9 cellular contexts compared by ENCODE assay signal in genomic region chr17:31494259-31495048, GRCh38.
A peak's percentile ranks its signal among the peaks of the same experiment; 100 is the strongest.
DNase-seq lines count a peak whose midpoint lies in the region; ATAC-seq, FAIRE-seq and TF ChIP-seq lines count a peak whose summit lies in the region.
"Had no signal": no experiment of that assay in that cellular context is flagged by ENCODE, and none has a peak within 500 bp of the region (broad histone marks: within the 10 kb centered on the region; RNA-seq: fewer than 3 reads in every experiment).

No MANE protein-coding gene starts in this region.

- FAIRE-seq in K562 (lab: Jason Lieb, UNC) = peak; percentile 70

- H3K27me3 ChIP-seq in K562 (ENCODE audit: control insufficient read depth in 2 of 2, insufficient read depth in 2 of 2, low read length in 2 of 2) = no peaks in the 10 kb centered on the region
- H3K27me3 ChIP-seq: heart left ventricle had no signal

- peaks cover 4% of the 10 kb centered on the region for H3K36me3 Mint-ChIP-seq in endothelial cell (ENCODE audit: low read depth, unreplicated experiment)

- no TSS peak for BruUV-seq in K562 (replicated peaks; lab: Mats Ljungman, UMichigan)

- H3K9me3 ChIP-seq in K562 (replicated peaks; ENCODE audit: control insufficient read depth, insufficient read depth, low read depth, low read length) = no peaks in the 10 kb centered on the region
- H3K9me3 ChIP-seq: heart left ventricle had no signal

- in situ Hi-C loops in K562 (cut with MboI) = no loop called here

- CTCF ChIA-PET in K562 (lab: Yijun Ruan, JAX; ENCODE audit: low intra/inter-chr PET ratio) = no interaction called here

- POLR2A ChIA-PET in K562 (lab: Yijun Ruan, JAX) = no interaction called here

- no peak for TF ChIP-seq RAD21 in K562 (CRISPR knock-in tag; conservative IDR thresholded peaks at IDR 0.05 in 1 of 2, IDR thresholded peaks at IDR 0.05 in 1 of 2)

- H3K9me1 ChIP-seq in K562 (ENCODE audit: control insufficient read depth, insufficient read depth, low read length) = peaks cover 2% of the 10 kb centered on the region

- intact Hi-C loops in K562 (cut with micrococcal nuclease) (no loop called here), posterior vena cava (cut with DNase I) (no loop called here)

- TF ChIP-seq CTCF in K562 (IDR thresholded peaks at IDR 0.05 in 2 of 3, conservative IDR thresholded peaks at IDR 0.05 in 1 of 3; ENCODE audit: insufficient read depth in 2 of 3, low read depth in 1 of 3, low read length in 3 of 3) = no peak
- TF ChIP-seq CTCF in endothelial cell (IDR thresholded peaks at IDR 0.05; ENCODE audit: unreplicated experiment) = no peak

- H3K27ac ChIP-seq in K562 (ENCODE audit: extremely low read depth, low read depth, low read length) = no peak overlapping the region

- H3K4me3 Mint-ChIP-seq in endothelial cell (ENCODE audit: unreplicated experiment) = no peak overlapping the region

- H3K4me1 ChIP-seq in K562 (replicated peaks in 1 of 2; ENCODE audit: control insufficient read depth in 2 of 2, insufficient read depth in 2 of 2, low read length in 2 of 2) = peaks cover 66 to 74% of the 10 kb centered on the region in 2 experiments

- DNase-seq in SKM-1 (lab: John Stamatoyannopoulos, UW; ENCODE audit: unreplicated experiment) (peak; percentile 73), K562 (ENCODE audit: extremely low read depth in 1 of 4, low spot score in 3 of 4) (no peak), endothelial cell (ENCODE audit: low spot score) (no peak), posterior vena cava (ENCODE audit: low spot score) (no peak), cerebellar cortex (ENCODE audit: low spot score) (no peak)
- peak; percentile 60 to 71 for DNase-seq in stimulated activated CD4-positive, alpha-beta T cell treated with anti-CD3 and anti-CD28 coated beads, Interleukin-2, amount 100 ng/mL, for 24 hours

- H3K27ac Mint-ChIP-seq in endothelial cell (ENCODE audit: unreplicated experiment) = no peak overlapping the region

- no peak overlapping the region for H3K4me3 ChIP-seq in K562

- H3K79me2 ChIP-seq in K562 (ENCODE audit: control insufficient read depth, insufficient read depth, low read length) = peaks cover 10% of the 10 kb centered on the region

- H3K4me2 ChIP-seq in K562 (ENCODE audit: insufficient read depth, low read length) = no peak overlapping the region

- no peaks in the 10 kb centered on the region for H4K20me1 ChIP-seq in K562 (replicated peaks; ENCODE audit: control insufficient read depth, insufficient read depth, low read length)

- TF ChIP-seq EP300 in K562 (IDR thresholded peaks at IDR 0.05; ENCODE audit: low read length) = no peak

- H3K27me3 Mint-ChIP-seq in endothelial cell (ENCODE audit: unreplicated experiment) = peaks cover 10% of the 10 kb centered on the region

- H3K9me3 Mint-ChIP-seq in endothelial cell (ENCODE audit: unreplicated experiment) = no peaks in the 10 kb centered on the region

- H3K4me1 Mint-ChIP-seq in endothelial cell (ENCODE audit: unreplicated experiment) = peaks cover 6% of the 10 kb centered on the region

- no peaks in the 10 kb centered on the region; the same call in 2 of the 3 replicates for H3K36me3 ChIP-seq in K562 (ENCODE audit: control insufficient read depth, insufficient read depth, low read length)
- H3K36me3 ChIP-seq: heart left ventricle had no signal

- H2AFZ ChIP-seq in K562 (ENCODE audit: low read depth, low read length) = no peak overlapping the region

- 74% methylated on average over 12 of the region's 12 CpGs for WGBS in K562 (ENCODE audit: insufficient coverage, low coverage, missing lambda C conversion rate)

- peak overlapping the region in 1 of 2 experiments; percentile 73; a peak in 2 of 4 replicates for H3K9ac ChIP-seq in K562 (ENCODE audit: insufficient read depth in 1 of 2, low read depth in 2 of 2, low read length in 2 of 2)

- ATAC-seq in GM18505 (IDR thresholded peaks at IDR 0.05; ENCODE audit: unreplicated experiment) = peak; percentile 42
- ATAC-seq in HG02884 (IDR thresholded peaks at IDR 0.05; ENCODE audit: unreplicated experiment) = peak; percentile 38
- no peak for ATAC-seq in K562

- TF ChIP-seq POLR2A in GM18505 (IDR thresholded peaks at IDR 0.05; ENCODE audit: borderline replicate concordance, extremely low read depth, insufficient read depth, insufficient read length) (peak; percentile 55), K562 (conservative IDR thresholded peaks at IDR 0.05) (no peak)

TF ChIP-seq in K562, 482 proteins besides CTCF, POLR2A, EP300 and RAD21:
- TF ChIP-seq PHTF2 (CRISPR knock-in tag; IDR thresholded peaks at IDR 0.05) = no peak
TF ChIP-seq in K562: peak in this region for 0.

Comparison
In these comparisons a context has a peak if more than half of its experiments do, and no peak if none do; other contexts are left out.
1. DNase-seq: peak in SKM-1 (single experiment) and stimulated activated CD4-positive, alpha-beta T cell treated with anti-CD3 and anti-CD28 coated beads, Interleukin-2, amount 100 ng/mL, for 24 hours (2 of 2); none in K562 (0 of 4), endothelial cell (single experiment), posterior vena cava (single experiment) and cerebellar cortex (single experiment).